14 cellular contexts compared by ENCODE assay signal in genomic region chr11:130478881-130479280, GRCh38. TPM values are rescaled to one million over a fixed set of nuclear protein-coding genes. Genes with fewer than 3 reads are reported as not detected.
DNase-seq lines count a peak whose midpoint lies in the region; ATAC-seq and TF ChIP-seq lines count a peak whose summit lies in the region.
"Had no signal": no experiment of that assay in that cellular context is flagged by ENCODE, and none has a peak within 500 bp of the region (broad histone marks: within the 10 kb centered on the region; RNA-seq: fewer than 3 reads in every experiment).

No MANE protein-coding gene starts in this region.

- intact Hi-C loops in Right ventricle myocardium superior (cut with DNase I) (no loop called here), aorta (cut with DNase I) (loop anchor here in 1 of 2 donors (5.0 kb wide), 1 partner anchor 38 kb away; no protein-coding TSS in a partner anchor), prostate gland (cut with DNase I) (loop anchor here (5.0 kb wide), 1 partner anchor 43 kb away; no protein-coding TSS in a partner anchor)

- H3K27ac ChIP-seq in cardiac muscle cell = peak overlapping the region; percentile 93
- H3K27ac ChIP-seq in esophagus (ENCODE audit: low read depth in 2 of 2, low read length in 1 of 2) = peak overlapping the region; percentile 52 to 60
- peak overlapping the region in 1 of 2 donors; percentile 93 for H3K27ac ChIP-seq in aorta (ENCODE audit: low read depth in 1 of 2, low read length in 2 of 2)
- peak overlapping the region in 1 of 2 donors; percentile 45 for H3K27ac ChIP-seq in prostate gland
- H3K27ac ChIP-seq in Karpas-422 (ENCODE audit: low read length) = no peak overlapping the region

- H3K4me3 ChIP-seq in cardiac muscle cell (no peak overlapping the region), esophagus (ENCODE audit: low read depth in 1 of 2, low read length in 2 of 2) (no peak overlapping the region), aorta (ENCODE audit: low read length in 2 of 2) (no peak overlapping the region), prostate gland (no peak overlapping the region), Karpas-422 (ENCODE audit: low read length) (no peak overlapping the region)

- WGBS in esophagus, 2 donors = 76 to 79% methylated on average over 4 of the region's 4 CpGs
- 49 to 58% methylated on average over 4 of the region's 4 CpGs for WGBS in aorta, 2 donors
- WGBS in prostate gland = 80% methylated on average over 4 of the region's 4 CpGs

- H3K9ac ChIP-seq in Karpas-422 (ENCODE audit: low read length) = no peak overlapping the region

- H3K36me3 ChIP-seq in cardiac muscle cell (peaks cover 2% of the 10 kb centered on the region), esophagus (ENCODE audit: control insufficient read depth in 2 of 2, insufficient read depth in 2 of 2, low read length in 1 of 2) (no peaks in the 10 kb centered on the region), aorta (ENCODE audit: control insufficient read depth in 1 of 2, insufficient read depth in 2 of 2, low read length in 1 of 2) (no peaks in the 10 kb centered on the region), prostate gland (no peaks in the 10 kb centered on the region), Karpas-422 (ENCODE audit: insufficient read depth, low read length) (no peaks in the 10 kb centered on the region)

- H3K4me1 ChIP-seq in cardiac muscle cell (ENCODE audit: low read depth) (peaks cover 31% of the 10 kb centered on the region), esophagus (ENCODE audit: control insufficient read depth in 2 of 2, insufficient read depth in 2 of 2, low read length in 1 of 2) (no peaks in the 10 kb centered on the region), aorta (ENCODE audit: control insufficient read depth in 1 of 2, insufficient read depth in 2 of 2, low read length in 2 of 2) (peaks cover 0 to 7% of the 10 kb centered on the region in 2 donors), prostate gland (replicated peaks) (no peaks in the 10 kb centered on the region), Karpas-422 (ENCODE audit: low read length) (no peaks in the 10 kb centered on the region)

- no peaks in the 10 kb centered on the region for H3K9me2 ChIP-seq in Karpas-422 (replicated peaks; ENCODE audit: insufficient read depth, low read length)

- H3K4me2 ChIP-seq in Karpas-422 (ENCODE audit: low read depth, low read length, poor library complexity, severe bottlenecking) = no peak overlapping the region

- DNase-seq in cardiac muscle cell (ENCODE audit: low read depth in 1 of 2, low spot score in 1 of 2) = peak in 1 of 2 donors; percentile 32
- DNase-seq in Right ventricle myocardium superior = no peak
- peak; percentile 56 for DNase-seq in myocyte (ENCODE audit: low read depth)
- no peak for DNase-seq in aorta
- no peak for DNase-seq in prostate gland (ENCODE audit: low spot score)
- no peak for DNase-seq in Karpas-422
- DNase-seq in stimulated activated CD4-positive, alpha-beta T cell treated with anti-CD3 and anti-CD28 coated beads, Interleukin-2, amount 100 ng/mL, for 24 hours = no peak
- DNase-seq: activated CD4-positive, alpha-beta T cell treated with anti-CD3 and anti-CD28 coated beads for 36 hours; DMS79; MV-4-11; naive thymus-derived CD4-positive, alpha-beta T cell; NCI-H526 treated with DMSO at 0.1 percent for 48 hours; stimulated activated CD4-positive, alpha-beta T cell treated with anti-CD3 and anti-CD28 coated beads, Interleukin-12 subunit alpha, Interleukin-12 subunit beta, amount 100 ng/mL, for 4 hours had no signal

- no peaks in the 10 kb centered on the region for H3K79me2 ChIP-seq in Karpas-422 (ENCODE audit: low read length)

- H2AFZ ChIP-seq in Karpas-422 (ENCODE audit: low read length) = no peak overlapping the region

- H3K9me3 ChIP-seq in cardiac muscle cell (ENCODE audit: low read depth) (no peaks in the 10 kb centered on the region), esophagus (ENCODE audit: control insufficient read depth in 2 of 2, insufficient read depth in 1 of 2, low read depth in 1 of 2, low read length in 1 of 2) (no peaks in the 10 kb centered on the region), aorta (ENCODE audit: control insufficient read depth, low read length) (no peaks in the 10 kb centered on the region), prostate gland (no peaks in the 10 kb centered on the region), Karpas-422 (ENCODE audit: low read length) (no peaks in the 10 kb centered on the region)

- H4K20me1 ChIP-seq in Karpas-422 (ENCODE audit: insufficient read depth, low read depth, low read length) = no peaks in the 10 kb centered on the region

- no peaks in the 10 kb centered on the region for H3K27me3 ChIP-seq in cardiac muscle cell
- no peaks in the 10 kb centered on the region for H3K27me3 ChIP-seq in esophagus (ENCODE audit: control insufficient read depth in 1 of 2, insufficient read depth in 2 of 2, low read length in 2 of 2)
- H3K27me3 ChIP-seq in aorta (ENCODE audit: control insufficient read depth in 1 of 2, insufficient read depth in 2 of 2, low read length in 1 of 2) = no peaks in the 10 kb centered on the region
- no peaks in the 10 kb centered on the region for H3K27me3 ChIP-seq in prostate gland (replicated peaks; ENCODE audit: insufficient read depth)
- no peaks in the 10 kb centered on the region for H3K27me3 ChIP-seq in Karpas-422 (ENCODE audit: low read length)

- no peak for ATAC-seq in Right ventricle myocardium superior (ENCODE audit: poor library complexity)
- ATAC-seq in aorta (ENCODE audit: low FRiP score) = peak; percentile 6
- ATAC-seq: activated CD4-positive, alpha-beta T cell treated with anti-CD3 and anti-CD28 coated beads for 36 hours; naive thymus-derived CD4-positive, alpha-beta T cell had no signal

- TF ChIP-seq POLR2A in prostate gland (IDR thresholded peaks at IDR 0.05) = no peak

- TF ChIP-seq CTCF in cardiac muscle cell (IDR thresholded peaks at IDR 0.05; ENCODE audit: low read depth, low read length) (no peak), prostate gland (IDR thresholded peaks at IDR 0.05) (no peak)

RNA-seq across cellular contexts. Expression of gene ADAMTS15, which starts 30.4 kb away (rescaled TPM):
- 12.9 and 13.0 TPM in 2 replicates for total RNA-seq in cardiac muscle cell
- polyA plus RNA-seq in cardiac muscle cell = 2.2 and 2.4 TPM in 2 replicates
- total RNA-seq in Right ventricle myocardium superior = 43.5 TPM
- under 1 TPM; 0.53 to 0.61 TPM for polyA plus RNA-seq in esophagus
- 1.8 and 5.0 TPM in 2 replicates for total RNA-seq in myocyte
- polyA plus RNA-seq in myocyte (2012) = 1.9 TPM
- total RNA-seq in aorta = 10 to 100 TPM in 1 of 2 donors, 1 to 10 TPM in 1; 8.0 to 16.0 TPM
- polyA plus RNA-seq in aorta = 1 to 10 TPM; 1.9 to 4.6 TPM
- 1 to 10 TPM in 1 of 2 donors, under 1 TPM in 1; 0.59 to 1.5 TPM for total RNA-seq in prostate gland
- total RNA-seq in Karpas-422 (2014; rRNA removed; shearing (Covaris generic); ENCODE audit: low replicate concordance) = not detected in 2 replicates
- total RNA-seq: activated CD4-positive, alpha-beta T cell treated with anti-CD3 and anti-CD28 coated beads for 36 hours had no signal
- polyA plus RNA-seq: naive thymus-derived CD4-positive, alpha-beta T cell had no signal

RNA-seq across cellular contexts. Expression of gene ADAMTS8, which starts 50.5 kb away (rescaled TPM):
- total RNA-seq in cardiac muscle cell = 3.1 and 6.6 TPM in 2 replicates
- polyA plus RNA-seq in cardiac muscle cell = 3.8 and 4.0 TPM in 2 replicates
- 0.48 TPM for total RNA-seq in Right ventricle myocardium superior
- polyA plus RNA-seq in esophagus = 1 to 10 TPM; 2.2 to 3.1 TPM
- 0.13 and 0.16 TPM in 2 replicates for total RNA-seq in myocyte
- polyA plus RNA-seq in myocyte (2012) = 0.57 TPM
- total RNA-seq in aorta = 10 to 100 TPM in 1 of 2 donors, 1 to 10 TPM in 1; 8.7 to 64.9 TPM
- polyA plus RNA-seq in aorta = 1 to 10 TPM; 3.3 to 5.7 TPM
- 1 to 10 TPM in 1 of 2 donors, under 1 TPM in 1; 0.82 to 1.7 TPM for total RNA-seq in prostate gland
- total RNA-seq in Karpas-422 (2014; rRNA removed; shearing (Covaris generic); ENCODE audit: low replicate concordance) = not detected in 2 replicates
- total RNA-seq: activated CD4-positive, alpha-beta T cell treated with anti-CD3 and anti-CD28 coated beads for 36 hours; naive thymus-derived CD4-positive, alpha-beta T cell had no signal
- polyA plus RNA-seq: naive thymus-derived CD4-positive, alpha-beta T cell had no signal
